Comparison of ENCODE assay signal across 19 cellular contexts in the genomic region with DNA sequence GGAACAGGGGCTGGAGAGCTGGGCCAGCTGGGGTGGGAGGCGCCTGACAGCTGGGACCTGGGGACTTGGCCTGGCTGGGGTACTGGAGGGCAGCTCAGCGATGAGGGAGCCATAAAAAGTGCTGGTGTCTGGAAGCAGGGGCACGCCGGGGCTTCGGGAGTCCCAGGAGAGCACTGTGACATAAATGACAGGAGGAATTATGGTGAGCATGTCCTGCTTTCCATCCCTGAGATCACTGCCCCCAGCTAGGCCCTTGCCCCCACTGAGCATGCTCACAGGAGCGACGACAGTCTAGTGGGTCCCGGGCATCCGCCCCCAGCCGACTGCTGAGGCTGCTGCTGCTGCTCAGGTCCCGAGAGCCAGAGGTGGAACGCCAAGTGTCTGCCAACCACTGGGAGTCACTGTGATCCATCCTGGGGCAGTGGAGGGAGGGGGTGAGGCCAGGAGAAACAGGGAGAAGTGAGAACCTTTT. TPM values are rescaled to one million over a fixed set of nuclear protein-coding genes. Genes with fewer than 3 reads are reported as not detected.
DNase-seq lines count a peak whose midpoint lies in the region; ATAC-seq and TF ChIP-seq lines count a peak whose summit lies in the region.
"Had no signal": no experiment of that assay in that cellular context is flagged by ENCODE, and none has a peak within 500 bp of the region (broad histone marks: within the 10 kb centered on the region; RNA-seq: fewer than 3 reads in every experiment).

No MANE protein-coding gene starts in this region.

- H3K36me3 Mint-ChIP-seq in WTC11: no peaks in the 10 kb centered on the region
- H3K36me3 Mint-ChIP-seq in osteocyte (ENCODE audit: unreplicated experiment): no peaks in the 10 kb centered on the region
- H3K36me3 Mint-ChIP-seq in activated CD4-positive, alpha-beta memory T cell treated with anti-CD3 and anti-CD28 coated beads for 36 hours: no peaks in the 10 kb centered on the region
- no peaks in the 10 kb centered on the region for H3K36me3 Mint-ChIP-seq in natural killer cell
- H3K36me3 Mint-ChIP-seq: activated naive CD8-positive, alpha-beta T cell treated with anti-CD3 and anti-CD28 coated beads for 36 hours; mesothelial cell of epicardium had no signal

- peaks cover 11% of the 10 kb centered on the region for H3K36me3 ChIP-seq in left ventricle myocardium inferior
- H3K36me3 ChIP-seq: esophagus squamous epithelium had no signal

- H3K4me3 ChIP-seq in left ventricle myocardium inferior: no peak overlapping the region
- H3K4me3 ChIP-seq: esophagus squamous epithelium had no signal

- POLR2A ChIA-PET in WTC11 (lab: Charles Lee): no interaction called here
- POLR2A ChIA-PET in activated CD4-positive, alpha-beta memory T cell treated with anti-CD3 and anti-CD28 coated beads for 36 hours (lab: Charles Lee): no interaction called here

- H3K27ac ChIP-seq in left ventricle myocardium inferior (replicated peaks): peak overlapping the region; percentile 89

- H3K9me3 ChIP-seq in left ventricle myocardium inferior (replicated peaks): no peaks in the 10 kb centered on the region
- H3K9me3 ChIP-seq: esophagus squamous epithelium had no signal

- intact Hi-C loops in left ventricle myocardium inferior (cut with micrococcal nuclease): no loop called here
- intact Hi-C loops in activated CD4-positive, alpha-beta memory T cell treated with anti-CD3 and anti-CD28 coated beads for 36 hours (cut with micrococcal nuclease): no loop called here
- intact Hi-C loops in natural killer cell (cut with micrococcal nuclease): no loop called here

- H3K4me1 ChIP-seq in left ventricle myocardium inferior: peaks cover 99% of the 10 kb centered on the region

- H3K9me3 Mint-ChIP-seq in WTC11 (no peaks in the 10 kb centered on the region), osteocyte (ENCODE audit: unreplicated experiment) (no peaks in the 10 kb centered on the region), natural killer cell (no peaks in the 10 kb centered on the region)
- H3K9me3 Mint-ChIP-seq in activated CD4-positive, alpha-beta memory T cell treated with anti-CD3 and anti-CD28 coated beads for 36 hours: no peaks in the 10 kb centered on the region
- H3K9me3 Mint-ChIP-seq: activated naive CD8-positive, alpha-beta T cell treated with anti-CD3 and anti-CD28 coated beads for 36 hours; mesothelial cell of epicardium had no signal

- TF ChIP-seq CTCF in WTC11 (IDR thresholded peaks at IDR 0.05): no peak
- TF ChIP-seq CTCF in left ventricle myocardium inferior (IDR thresholded peaks at IDR 0.05; ENCODE audit: borderline replicate concordance): no peak
- no peak for TF ChIP-seq CTCF in osteocyte (IDR thresholded peaks at IDR 0.05)
- no peak for TF ChIP-seq CTCF in GM10266 (IDR thresholded peaks at IDR 0.05; ENCODE audit: control insufficient read depth, insufficient read depth, low read depth, missing control alignments)
- TF ChIP-seq CTCF in natural killer cell (IDR thresholded peaks at IDR 0.05): no peak

- CTCF ChIA-PET in WTC11 (lab: Charles Lee): interaction anchor here (0.8 to 2.0 kb wide), 7 partner anchors 9 to 222 kb away, joined by 3 to 13 read pairs (median 4); a partner anchor contains a TSS
- CTCF ChIA-PET in activated CD4-positive, alpha-beta memory T cell treated with anti-CD3 and anti-CD28 coated beads for 36 hours (lab: Charles Lee): interaction anchor here (0.6 to 2.5 kb wide), 2 partner anchors 15 to 147 kb away, joined by 3 to 10 read pairs; no protein-coding TSS in a partner anchor

- H3K27me3 ChIP-seq in left ventricle myocardium inferior (ENCODE audit: low read depth): peaks cover 11% of the 10 kb centered on the region

- H3K27ac Mint-ChIP-seq in WTC11 (no peak overlapping the region), osteocyte (ENCODE audit: unreplicated experiment) (no peak overlapping the region), natural killer cell (no peak overlapping the region)
- H3K27ac Mint-ChIP-seq in activated CD4-positive, alpha-beta memory T cell treated with anti-CD3 and anti-CD28 coated beads for 36 hours: no peak overlapping the region
- H3K27ac Mint-ChIP-seq: activated naive CD8-positive, alpha-beta T cell treated with anti-CD3 and anti-CD28 coated beads for 36 hours; B cell; mesothelial cell of epicardium had no signal

- H3K4me1 Mint-ChIP-seq in WTC11 (no peaks in the 10 kb centered on the region), osteocyte (ENCODE audit: unreplicated experiment) (no peaks in the 10 kb centered on the region), natural killer cell (no peaks in the 10 kb centered on the region)
- no peaks in the 10 kb centered on the region for H3K4me1 Mint-ChIP-seq in activated CD4-positive, alpha-beta memory T cell treated with anti-CD3 and anti-CD28 coated beads for 36 hours (ENCODE audit: low read depth)
- H3K4me1 Mint-ChIP-seq: activated naive CD8-positive, alpha-beta T cell treated with anti-CD3 and anti-CD28 coated beads for 36 hours; B cell; mesothelial cell of epicardium had no signal

- H3K4me3 Mint-ChIP-seq in WTC11 (no peak overlapping the region), osteocyte (ENCODE audit: unreplicated experiment) (no peak overlapping the region), natural killer cell (no peak overlapping the region)
- no peak overlapping the region for H3K4me3 Mint-ChIP-seq in activated CD4-positive, alpha-beta memory T cell treated with anti-CD3 and anti-CD28 coated beads for 36 hours
- H3K4me3 Mint-ChIP-seq: activated naive CD8-positive, alpha-beta T cell treated with anti-CD3 and anti-CD28 coated beads for 36 hours; B cell; mesothelial cell of epicardium had no signal

- DNase-seq in D341Med (ENCODE audit: low spot score): peak; percentile 21
- peak; percentile 34 for DNase-seq in WTC11 (ENCODE audit: low spot score)
- DNase-seq in left ventricle myocardium inferior: peak; percentile 58
- DNase-seq in osteocyte (ENCODE audit: extremely low spot score, unreplicated experiment): peak; percentile 78
- DNase-seq in GM10266 (ENCODE audit: extremely low spot score): no peak
- DNase-seq in activated CD4-positive, alpha-beta memory T cell treated with anti-CD3 and anti-CD28 coated beads for 36 hours: no peak
- no peak for DNase-seq in natural killer cell
- DNase-seq: activated naive CD8-positive, alpha-beta T cell treated with anti-CD3 and anti-CD28 coated beads for 36 hours; activated T-cell treated with anti-CD3 and anti-CD28 coated beads, Interleukin-2, amount 50 U/mL, for 1 hour; central memory CD4-positive, alpha-beta T cell; DMS79 treated with DMSO at 0.1 percent for 48 hours; esophagus squamous epithelium; NCI-H187 treated with DMSO at 0.1 percent for 48 hours; NCI-H526; T-helper 1 cell had no signal

- H3K27me3 Mint-ChIP-seq in WTC11 (ENCODE audit: low read depth) (peaks cover 29% of the 10 kb centered on the region), osteocyte (ENCODE audit: unreplicated experiment) (peaks cover 9% of the 10 kb centered on the region), natural killer cell (ENCODE audit: low read depth in 2 of 2) (peaks cover 0 to 2% of the 10 kb centered on the region in 2 donors)
- peaks cover 5% of the 10 kb centered on the region for H3K27me3 Mint-ChIP-seq in activated CD4-positive, alpha-beta memory T cell treated with anti-CD3 and anti-CD28 coated beads for 36 hours
- H3K27me3 Mint-ChIP-seq: activated naive CD8-positive, alpha-beta T cell treated with anti-CD3 and anti-CD28 coated beads for 36 hours had no signal

- ATAC-seq in WTC11 (peak; percentile 84), GM19397 (IDR thresholded peaks at IDR 0.05; ENCODE audit: unreplicated experiment) (no peak), natural killer cell (no peak)

TF ChIP-seq in WTC11, 78 proteins besides CTCF, POLR2A, EP300 and RAD21 (continues in another document):
- TF ChIP-seq, protein P1, sequence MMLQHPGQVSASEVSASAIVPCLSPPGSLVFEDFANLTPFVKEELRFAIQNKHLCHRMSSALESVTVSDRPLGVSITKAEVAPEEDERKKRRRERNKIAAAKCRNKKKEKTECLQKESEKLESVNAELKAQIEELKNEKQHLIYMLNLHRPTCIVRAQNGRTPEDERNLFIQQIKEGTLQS (CRISPR knock-in tag; conservative IDR thresholded peaks at IDR 0.05): no peak
- TF ChIP-seq ZNF671 (CRISPR knock-in tag; IDR thresholded peaks at IDR 0.05) (no peak), ZNF263 (CRISPR knock-in tag; IDR thresholded peaks at IDR 0.05; ENCODE audit: low read depth) (no peak)

RNA-seq across cellular contexts. Expression of a gene that starts 6.2 kb away (rescaled TPM):
- total RNA-seq in WTC11 (2021) (0.07 to 0.13 TPM (median 0.09 TPM) in 3 replicates), left ventricle myocardium inferior (20.7 TPM), osteocyte (0.56 TPM in 1 of 2 replicates, not detected in the other), natural killer cell (not detected)
- total RNA-seq in activated CD4-positive, alpha-beta memory T cell treated with anti-CD3 and anti-CD28 coated beads for 36 hours: not detected
- total RNA-seq: activated naive CD8-positive, alpha-beta T cell treated with anti-CD3 and anti-CD28 coated beads for 36 hours; B cell; mesothelial cell of epicardium had no signal

RNA-seq across cellular contexts. Expression of a gene that starts 26.2 kb away (rescaled TPM):
- total RNA-seq in WTC11 (2021) (21.3 to 27.5 TPM (median 25.3 TPM) in 3 replicates), left ventricle myocardium inferior (3.9 TPM), osteocyte (14.5 and 15.3 TPM in 2 replicates), natural killer cell (10 to 100 TPM; 16.9 to 23.8 (median 22.7) TPM)
- 10 to 100 TPM in 1 of 2 experiments, 1 to 10 TPM in 1; 9.0 to 10.4 TPM for total RNA-seq in activated CD4-positive, alpha-beta memory T cell treated with anti-CD3 and anti-CD28 coated beads for 36 hours

RNA-seq across cellular contexts. Expression of a gene that starts 27.6 kb away (rescaled TPM):
- not detected in 3 replicates for total RNA-seq in WTC11 (2021)
- not detected for total RNA-seq in left ventricle myocardium inferior
- total RNA-seq in osteocyte: not detected in 2 replicates
- not detected for total RNA-seq in activated CD4-positive, alpha-beta memory T cell treated with anti-CD3 and anti-CD28 coated beads for 36 hours
- not detected for total RNA-seq in natural killer cell
- total RNA-seq: activated naive CD8-positive, alpha-beta T cell treated with anti-CD3 and anti-CD28 coated beads for 36 hours; B cell; esophagus squamous epithelium; mesothelial cell of epicardium; temporal lobe had no signal

RNA-seq across cellular contexts. Expression of a gene that starts 44.4 kb away (rescaled TPM):
- total RNA-seq in WTC11 (2021) (not detected in 3 replicates), left ventricle myocardium inferior (not detected), osteocyte (not detected in 2 replicates), natural killer cell (not detected)
- total RNA-seq in activated CD4-positive, alpha-beta memory T cell treated with anti-CD3 and anti-CD28 coated beads for 36 hours: not detected
- total RNA-seq: activated naive CD8-positive, alpha-beta T cell treated with anti-CD3 and anti-CD28 coated beads for 36 hours; B cell; esophagus squamous epithelium; mesothelial cell of epicardium had no signal

Comparison
In these comparisons a context has a peak if more than half of its experiments do, and no peak if none do; other contexts are left out.
1. DNase-seq: peak in D341Med (single experiment), WTC11 (single experiment), left ventricle myocardium inferior (single experiment) and osteocyte (single experiment); none in GM10266 (single experiment), activated CD4-positive, alpha-beta memory T cell treated with anti-CD3 and anti-CD28 coated beads for 36 hours (single experiment) and natural killer cell (single experiment).
2. RNA of a gene that starts 6.2 kb away (total RNA-seq): 20.7 TPM in left ventricle myocardium inferior (single experiment); 0.56 TPM in osteocyte, 0.07 to 0.13 TPM in WTC11, not detected in activated CD4-positive, alpha-beta memory T cell treated with anti-CD3 and anti-CD28 coated beads for 36 hours and not detected in natural killer cell; every median in the first group is over 10 times any median in the second.